In genomic region chr18:62521588-62521987, GRCh38 we compare ENCODE assay signal across 1 cellular context.
TF ChIP-seq lines count a peak whose summit lies in the region.

No MANE protein-coding gene starts in this region.

TF ChIP-seq in GM23338, 12 proteins besides CTCF, POLR2A, EP300 and RAD21 (continued from another document):
- TF ChIP-seq ETS1 (IDR thresholded peaks at IDR 0.05) (no peak), STAT1 (IDR thresholded peaks at IDR 0.05; ENCODE audit: unreplicated experiment) (no peak), ZNF331 (CRISPR knock-in tag; IDR thresholded peaks at IDR 0.05; ENCODE audit: low read depth) (no peak), EZH2phosphoT487 (IDR thresholded peaks at IDR 0.05; ENCODE audit: unreplicated experiment) (no peak), JUNB (IDR thresholded peaks at IDR 0.05; ENCODE audit: unreplicated experiment) (no peak)
